11 cellular contexts compared by ENCODE assay signal in the genomic region with DNA sequence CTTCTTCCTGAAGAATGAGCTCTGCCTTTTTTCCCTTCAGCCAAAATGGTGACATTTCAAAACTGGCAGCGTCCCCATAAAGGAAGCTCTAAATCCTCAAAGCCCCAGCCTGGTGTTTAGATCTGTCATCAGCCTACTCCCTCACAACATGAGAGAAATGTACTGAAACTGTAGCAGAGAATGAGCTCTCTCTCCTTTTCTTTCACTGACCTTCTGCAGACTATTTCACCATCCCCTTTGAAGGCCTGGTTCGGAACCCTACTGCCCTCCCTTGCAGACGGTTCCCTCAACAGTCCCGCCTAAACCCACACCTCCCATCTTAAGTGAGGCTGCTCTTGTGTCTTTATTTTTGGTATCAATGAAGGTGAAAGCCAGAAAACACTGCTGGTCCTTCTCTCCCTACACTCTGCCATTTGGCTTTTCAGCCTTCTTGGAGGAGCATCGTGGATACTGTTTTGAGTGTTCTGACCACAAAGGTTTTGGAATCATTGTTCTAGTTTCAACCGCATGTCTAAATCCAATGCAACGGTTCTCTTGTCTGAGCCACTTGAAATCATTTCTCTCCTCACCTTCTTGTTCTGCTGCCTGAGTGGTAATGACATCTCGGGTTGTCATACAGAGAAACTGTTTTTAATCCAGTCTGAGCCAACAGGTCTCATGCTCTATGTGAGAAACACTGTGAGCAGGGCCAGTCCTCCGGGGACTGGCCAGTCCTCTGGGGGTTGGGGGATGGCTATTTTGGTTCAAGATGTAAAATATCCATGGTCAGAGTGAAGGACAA. TPM values are rescaled to one million over a fixed set of nuclear protein-coding genes. Genes with fewer than 3 reads are reported as not detected.
DNase-seq lines count a peak whose midpoint lies in the region; ATAC-seq and TF ChIP-seq lines count a peak whose summit lies in the region.
"Had no signal": no experiment of that assay in that cellular context is flagged by ENCODE, and none has a peak within 500 bp of the region (broad histone marks: within the 10 kb centered on the region; RNA-seq: fewer than 3 reads in every experiment).

No MANE protein-coding gene starts in this region.

- no peaks in the 10 kb centered on the region for H3K27me3 Mint-ChIP-seq in activated T-helper 1 cell treated with anti-CD3 and anti-CD28 coated beads, Interleukin-12 subunit alpha, Interleukin-12 subunit beta, Interleukin-2, Interleukin-4 antibody, amounts not matched to agents 30 ng/mL and 10 ng/mL and 1 ng/mL, durations not matched to agents 14 hours and 24 hours and 36 hours (ENCODE audit: insufficient read depth)

- peak overlapping the region; percentile 41 for H3K4me3 Mint-ChIP-seq in activated T-helper 1 cell treated with anti-CD3 and anti-CD28 coated beads, Interleukin-12 subunit alpha, Interleukin-12 subunit beta, Interleukin-2, Interleukin-4 antibody, amounts not matched to agents 30 ng/mL and 10 ng/mL and 1 ng/mL, durations not matched to agents 14 hours and 24 hours and 36 hours

- H3K36me3 Mint-ChIP-seq in activated T-helper 1 cell treated with anti-CD3 and anti-CD28 coated beads, Interleukin-12 subunit alpha, Interleukin-12 subunit beta, Interleukin-2, Interleukin-4 antibody, amounts not matched to agents 30 ng/mL and 10 ng/mL and 1 ng/mL, durations not matched to agents 14 hours and 24 hours and 36 hours (ENCODE audit: low read depth) = peaks cover 73% of the 10 kb centered on the region

- H3K9me3 ChIP-seq in BE2C (no peaks in the 10 kb centered on the region), HAP-1 (no peaks in the 10 kb centered on the region)
- H3K9me3 ChIP-seq: lower lobe of right lung had no signal

- ATAC-seq in GM19035 (IDR thresholded peaks at IDR 0.05; ENCODE audit: unreplicated experiment) (peak; percentile 54), HG03025 (IDR thresholded peaks at IDR 0.05; ENCODE audit: low FRiP score, unreplicated experiment) (peak; percentile 68)

- no peaks in the 10 kb centered on the region for H3K27me3 ChIP-seq in BE2C
- no peaks in the 10 kb centered on the region for H3K27me3 ChIP-seq in HAP-1 (ENCODE audit: low read depth)

- DNase-seq in AG20443 (ENCODE audit: low spot score) (peak; percentile 18), NCI-H2196 treated with DMSO at 0.1 percent for 48 hours (lab: John Stamatoyannopoulos, UW; ENCODE audit: unreplicated experiment) (no peak), BE2C (no peak), occipital lobe (lab: John Stamatoyannopoulos, UW) (no peak), HAP-1 (ENCODE audit: low spot score in 2 of 2) (no peak)
- DNase-seq in activated T-helper 1 cell treated with anti-CD3 and anti-CD28 coated beads, Interleukin-12 subunit alpha, Interleukin-12 subunit beta, Interleukin-2, Interleukin-4 antibody, amounts not matched to agents 30 ng/mL and 10 ng/mL and 1 ng/mL, durations not matched to agents 14 hours and 24 hours and 36 hours (ENCODE audit: low spot score) = peak; percentile 43
- DNase-seq: C1 segment of cervical spinal cord, lower lobe of right lung had no signal

- no peaks in the 10 kb centered on the region for H3K9me3 Mint-ChIP-seq in activated T-helper 1 cell treated with anti-CD3 and anti-CD28 coated beads, Interleukin-12 subunit alpha, Interleukin-12 subunit beta, Interleukin-2, Interleukin-4 antibody, amounts not matched to agents 30 ng/mL and 10 ng/mL and 1 ng/mL, durations not matched to agents 14 hours and 24 hours and 36 hours
- H3K9me3 Mint-ChIP-seq: IgD-negative memory B cell had no signal

- peaks cover 81% of the 10 kb centered on the region for H3K4me1 Mint-ChIP-seq in activated T-helper 1 cell treated with anti-CD3 and anti-CD28 coated beads, Interleukin-12 subunit alpha, Interleukin-12 subunit beta, Interleukin-2, Interleukin-4 antibody, amounts not matched to agents 30 ng/mL and 10 ng/mL and 1 ng/mL, durations not matched to agents 14 hours and 24 hours and 36 hours (ENCODE audit: low read depth)

- H3K4me3 ChIP-seq in BE2C (ENCODE audit: low read depth, low read length) (no peak overlapping the region), HAP-1 (no peak overlapping the region)
- H3K4me3 ChIP-seq: lower lobe of right lung had no signal

- H3K36me3 ChIP-seq in BE2C (no peaks in the 10 kb centered on the region), HAP-1 (replicated peaks) (no peaks in the 10 kb centered on the region)
- H3K36me3 ChIP-seq: lower lobe of right lung had no signal

- intact Hi-C loops in activated T-helper 1 cell treated with anti-CD3 and anti-CD28 coated beads, Interleukin-12 subunit alpha, Interleukin-12 subunit beta, Interleukin-2, Interleukin-4 antibody, amounts not matched to agents 30 ng/mL and 10 ng/mL and 1 ng/mL, durations not matched to agents 14 hours and 24 hours and 36 hours (cut with micrococcal nuclease) = loop anchor here (1.0 to 5.0 kb wide), 3 partner anchors 9 to 817 kb away; no protein-coding TSS in a partner anchor

- H3K27ac Mint-ChIP-seq in activated T-helper 1 cell treated with anti-CD3 and anti-CD28 coated beads, Interleukin-12 subunit alpha, Interleukin-12 subunit beta, Interleukin-2, Interleukin-4 antibody, amounts not matched to agents 30 ng/mL and 10 ng/mL and 1 ng/mL, durations not matched to agents 14 hours and 24 hours and 36 hours = peak overlapping the region; percentile 93

- in situ Hi-C loops in HAP-1 (cut with MboI; ENCODE audit: low sequenced_read_pairs) = no loop called here

- H3K4me1 ChIP-seq in BE2C (no peaks in the 10 kb centered on the region), HAP-1 (no peaks in the 10 kb centered on the region)

- TF ChIP-seq CTCF in BE2C (IDR thresholded peaks at IDR 0.05; ENCODE audit: low read depth, low read length) = no peak

RNA-seq across cellular contexts. Expression of a gene that starts 39.0 kb away (rescaled TPM):
- 251 and 259 TPM in 2 replicates for total RNA-seq in activated T-helper 1 cell treated with anti-CD3 and anti-CD28 coated beads, Interleukin-12 subunit alpha, Interleukin-12 subunit beta, Interleukin-2, Interleukin-4 antibody, amounts not matched to agents 30 ng/mL and 10 ng/mL and 1 ng/mL, durations not matched to agents 14 hours and 24 hours and 36 hours
- polyA plus RNA-seq in BE2C (2012; ENCODE audit: insufficient read depth, insufficient read length, low read depth) = not detected
- total RNA-seq in occipital lobe = 0.16 TPM

RNA-seq across cellular contexts. Expression of a gene that starts 46.2 kb away (rescaled TPM):
- 173 and 175 TPM in 2 replicates for total RNA-seq in activated T-helper 1 cell treated with anti-CD3 and anti-CD28 coated beads, Interleukin-12 subunit alpha, Interleukin-12 subunit beta, Interleukin-2, Interleukin-4 antibody, amounts not matched to agents 30 ng/mL and 10 ng/mL and 1 ng/mL, durations not matched to agents 14 hours and 24 hours and 36 hours
- 18.2 TPM for polyA plus RNA-seq in BE2C (2012; ENCODE audit: insufficient read depth, insufficient read length, low read depth)
- total RNA-seq in occipital lobe = 84.7 TPM

RNA-seq across cellular contexts. Expression of a gene that starts 53.6 kb away (rescaled TPM):
- 0.27 and 0.31 TPM in 2 replicates for total RNA-seq in activated T-helper 1 cell treated with anti-CD3 and anti-CD28 coated beads, Interleukin-12 subunit alpha, Interleukin-12 subunit beta, Interleukin-2, Interleukin-4 antibody, amounts not matched to agents 30 ng/mL and 10 ng/mL and 1 ng/mL, durations not matched to agents 14 hours and 24 hours and 36 hours
- polyA plus RNA-seq in BE2C (2012; ENCODE audit: insufficient read depth, insufficient read length, low read depth) = not detected
- total RNA-seq in occipital lobe = not detected
- total RNA-seq: lower lobe of right lung had no signal
- polyA plus RNA-seq: IgD-negative memory B cell had no signal

Comparison
In these comparisons a context has a peak if more than half of its experiments do, and no peak if none do; other contexts are left out.
1. DNase-seq: peak in AG20443 (single experiment) and activated T-helper 1 cell treated with anti-CD3 and anti-CD28 coated beads, Interleukin-12 subunit alpha, Interleukin-12 subunit beta, Interleukin-2, Interleukin-4 antibody, amounts not matched to agents 30 ng/mL and 10 ng/mL and 1 ng/mL, durations not matched to agents 14 hours and 24 hours and 36 hours (single experiment); none in NCI-H2196 treated with DMSO at 0.1 percent for 48 hours (single experiment), BE2C (single experiment), occipital lobe (single experiment) and HAP-1 (0 of 2).
2. RNA of a gene that starts 39.0 kb away (total RNA-seq): 251 to 259 TPM in activated T-helper 1 cell treated with anti-CD3 and anti-CD28 coated beads, Interleukin-12 subunit alpha, Interleukin-12 subunit beta, Interleukin-2, Interleukin-4 antibody, amounts not matched to agents 30 ng/mL and 10 ng/mL and 1 ng/mL, durations not matched to agents 14 hours and 24 hours and 36 hours; 0.16 TPM in occipital lobe (single experiment); every median in the first group is over 100 times any median in the second.